Comparison of ENCODE assay signal across 8 cellular contexts in genomic region chr20:54922636-54923035, GRCh38.
"Had no signal": no experiment of that assay in that cellular context is flagged by ENCODE, and none has a peak within 500 bp of the region (broad histone marks: within the 10 kb centered on the region; RNA-seq: fewer than 3 reads in every experiment).

No MANE protein-coding gene starts in this region.

- DNase-seq: GDM1, GF-D8 had no signal

- ATAC-seq: GM12878 had no signal

- FAIRE-seq: G401.6, GM12878, GM12891, GM12892, GM18507, GM19239 had no signal

- H3K4me3 ChIP-seq: GM12878 had no signal
